In the genomic region with DNA sequence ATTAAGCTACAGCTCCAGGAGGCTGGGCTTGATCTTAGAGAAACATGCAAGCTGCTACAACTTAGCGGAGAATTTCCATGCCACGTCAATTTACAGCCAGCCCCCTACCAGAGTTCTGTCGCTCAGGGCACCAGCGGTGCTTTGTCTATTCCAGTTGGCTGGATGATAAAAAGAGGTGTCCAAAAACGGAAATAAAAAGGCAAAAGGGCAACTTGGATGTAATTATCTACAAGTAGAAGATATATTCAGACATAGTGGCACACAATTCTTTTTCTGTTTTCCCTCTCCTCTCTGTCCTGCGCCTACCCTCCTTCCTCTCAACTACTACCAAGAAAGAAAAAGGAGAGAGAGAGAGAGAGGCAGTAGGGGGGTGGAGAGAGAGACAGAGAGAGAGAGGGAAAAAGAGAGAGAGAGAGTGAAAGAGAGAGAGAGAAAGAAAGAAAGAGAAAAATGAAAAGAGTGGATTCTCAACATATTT, we compare ENCODE assay signal across 10 cellular contexts. TPM values are rescaled to one million over a fixed set of nuclear protein-coding genes. Genes with fewer than 3 reads are reported as not detected.
DNase-seq lines count a peak whose midpoint lies in the region; ATAC-seq and TF ChIP-seq lines count a peak whose summit lies in the region.
"Had no signal": no experiment of that assay in that cellular context is flagged by ENCODE, and none has a peak within 500 bp of the region (broad histone marks: within the 10 kb centered on the region; RNA-seq: fewer than 3 reads in every experiment).

No MANE protein-coding gene starts in this region.

- no peaks in the 10 kb centered on the region for H3K79me2 ChIP-seq in Loucy (ENCODE audit: insufficient read depth, low read length)

- no peaks in the 10 kb centered on the region for H3K36me3 ChIP-seq in Loucy (ENCODE audit: insufficient read depth, low read length)
- no peaks in the 10 kb centered on the region for H3K36me3 ChIP-seq in esophagus muscularis mucosa
- H3K36me3 ChIP-seq in thyroid gland: no peaks in the 10 kb centered on the region

- H3K9me3 Mint-ChIP-seq in mesothelial cell of epicardium: no peaks in the 10 kb centered on the region

- H3K27ac Mint-ChIP-seq in mesothelial cell of epicardium: peak overlapping the region; percentile 78

- no peak for ATAC-seq in foreskin keratinocyte
- ATAC-seq in HG03378 (IDR thresholded peaks at IDR 0.05; ENCODE audit: unreplicated experiment): no peak

- no peaks in the 10 kb centered on the region for H3K27me3 Mint-ChIP-seq in mesothelial cell of epicardium (ENCODE audit: low read depth)

- no peak for TF ChIP-seq POLR2A in esophagus muscularis mucosa (IDR thresholded peaks at IDR 0.05; ENCODE audit: low read depth)
- no peak for TF ChIP-seq POLR2A in thyroid gland (IDR thresholded peaks at IDR 0.05)

- WGBS in esophagus muscularis mucosa: 24% methylated on average over 6 of the region's 6 CpGs
- WGBS in thyroid gland, 2 donors: 26 to 37% methylated on average over 6 of the region's 6 CpGs

- TF ChIP-seq CTCF in Loucy (conservative IDR thresholded peaks at IDR 0.05; ENCODE audit: low read length) (no peak), esophagus muscularis mucosa (IDR thresholded peaks at IDR 0.05) (no peak), mesothelial cell of epicardium (IDR thresholded peaks at IDR 0.05; ENCODE audit: unreplicated experiment) (no peak), thyroid gland (IDR thresholded peaks at IDR 0.05) (no peak), foreskin keratinocyte (conservative IDR thresholded peaks at IDR 0.05) (no peak)

- H3K9me3 ChIP-seq in Loucy (ENCODE audit: insufficient read depth, low read depth, low read length): no peaks in the 10 kb centered on the region
- no peaks in the 10 kb centered on the region for H3K9me3 ChIP-seq in esophagus muscularis mucosa
- no peaks in the 10 kb centered on the region for H3K9me3 ChIP-seq in thyroid gland

- H3F3A ChIP-seq in Loucy (ENCODE audit: low read depth): no peaks in the 10 kb centered on the region

- H3K4me1 ChIP-seq in Loucy (ENCODE audit: insufficient read depth, low read length, poor library complexity, severe bottlenecking): no peaks in the 10 kb centered on the region
- H3K4me1 ChIP-seq in esophagus muscularis mucosa: peaks cover 0 to 7% (median 4%) of the 10 kb centered on the region in 4 donors
- no peaks in the 10 kb centered on the region for H3K4me1 ChIP-seq in thyroid gland
- H3K4me1 ChIP-seq in foreskin keratinocyte: no peaks in the 10 kb centered on the region

- H4K20me1 ChIP-seq in Loucy (ENCODE audit: insufficient read depth, low read length, poor library complexity, severe bottlenecking): no peaks in the 10 kb centered on the region

- H3K4me3 Mint-ChIP-seq in mesothelial cell of epicardium: peak overlapping the region; percentile 58

- DNase-seq in esophagus muscularis mucosa (ENCODE audit: extremely low spot score): no peak
- no peak for DNase-seq in mesothelial cell of epicardium (ENCODE audit: low spot score in 2 of 2, unreplicated experiment in 2 of 2)
- no peak for DNase-seq in thyroid gland
- no peak for DNase-seq in foreskin keratinocyte
- DNase-seq in NCI-H2107 treated with DMSO at 0.1 percent for 48 hours (lab: John Stamatoyannopoulos, UW; ENCODE audit: unreplicated experiment): no peak
- no peak for DNase-seq in NCI-H748 (lab: John Stamatoyannopoulos, UW; ENCODE audit: unreplicated experiment)
- DNase-seq: SIG-M5 had no signal

- no peak overlapping the region for H3K9ac ChIP-seq in Loucy (ENCODE audit: low read depth, low read length, poor library complexity, severe bottlenecking)

- H3K27me3 ChIP-seq in Loucy (ENCODE audit: insufficient read depth, low read length, poor library complexity, severe bottlenecking) (no peaks in the 10 kb centered on the region), esophagus muscularis mucosa (peaks cover 0 to 5% (median 0%) of the 10 kb centered on the region in 4 donors), thyroid gland (no peaks in the 10 kb centered on the region), foreskin keratinocyte (peaks cover 4% of the 10 kb centered on the region)

- no peak overlapping the region for H3K4me2 ChIP-seq in Loucy (ENCODE audit: low read depth, low read length, poor library complexity, severe bottlenecking)

- peaks cover 6% of the 10 kb centered on the region for H3K4me1 Mint-ChIP-seq in mesothelial cell of epicardium

- H3K27ac ChIP-seq in esophagus muscularis mucosa (replicated peaks in 1 of 4) (peak overlapping the region; percentile 50 to 69 (median 54)), thyroid gland (peak overlapping the region; percentile 24 to 80 (median 54)), foreskin keratinocyte (no peak overlapping the region)
- H3K27ac ChIP-seq: HL-60 had no signal

- H3K36me3 Mint-ChIP-seq in mesothelial cell of epicardium: no peaks in the 10 kb centered on the region

- H3K9me2 ChIP-seq in Loucy (replicated peaks; ENCODE audit: low read depth, low read length): no peaks in the 10 kb centered on the region

- H3K4me3 ChIP-seq in Loucy (ENCODE audit: low read length, poor library complexity, severe bottlenecking) (no peak overlapping the region), esophagus muscularis mucosa (peak overlapping the region; percentile 40 to 53 (median 46)), thyroid gland (replicated peaks in 1 of 3) (no peak overlapping the region)

- H2AFZ ChIP-seq in Loucy (ENCODE audit: low read length): peak overlapping the region; percentile 64; the same call in 1 of the 2 replicates

- no peak for TF ChIP-seq EP300 in esophagus muscularis mucosa (IDR thresholded peaks at IDR 0.05)

- intact Hi-C loops in esophagus muscularis mucosa (cut with DNase I) (no loop called here), thyroid gland (cut with DNase I) (no loop called here)

RNA-seq across cellular contexts. Expression of a gene that starts 0.4 kb away (rescaled TPM):
- 1 to 10 TPM; 5.0 to 7.4 (median 6.1) TPM for total RNA-seq in esophagus muscularis mucosa
- total RNA-seq in mesothelial cell of epicardium: 7.7 to 9.9 TPM (median 9.7 TPM) in 3 replicates
- total RNA-seq in thyroid gland: 10 to 100 TPM in 2 of 4 donors, 1 to 10 TPM in 2; 5.3 to 12.9 (median 9.4) TPM
- not detected in 2 replicates for total RNA-seq in foreskin keratinocyte
- polyA plus RNA-seq in foreskin keratinocyte: not detected in 2 replicates

RNA-seq across cellular contexts. Expression of a gene that starts 29.4 kb away (rescaled TPM):
- total RNA-seq in esophagus muscularis mucosa (1 to 10 TPM; 3.3 to 9.6 (median 5.1) TPM), mesothelial cell of epicardium (4.6 to 5.1 TPM (median 4.9 TPM) in 3 replicates), thyroid gland (10 to 100 TPM in 1 of 4 donors, 1 to 10 TPM in 3; 4.6 to 10.6 (median 8.0) TPM), foreskin keratinocyte (9.9 and 11.6 TPM in 2 replicates)
- 3.6 and 5.4 TPM in 2 replicates for polyA plus RNA-seq in foreskin keratinocyte

Comparison
In these comparisons a context has a peak if more than half of its experiments do, and no peak if none do; other contexts are left out.
1. H3K4me3 ChIP-seq: peak in esophagus muscularis mucosa (4 of 4); none in Loucy (single experiment) and thyroid gland (0 of 3).